In genomic region chr18:59898093-59898492, GRCh38 we compare ENCODE assay signal across 1 cellular context.
TF ChIP-seq lines count a peak whose summit lies in the region.

No MANE protein-coding gene starts in this region.

TF ChIP-seq in H1, 55 proteins besides CTCF, POLR2A, EP300 and RAD21 (continued from another document):
- TF ChIP-seq NANOG (IDR thresholded peaks at IDR 0.05; ENCODE audit: insufficient read depth, low read depth, low read length, poor library complexity, severe bottlenecking) (no peak), SAP30 (IDR thresholded peaks at IDR 0.05; ENCODE audit: insufficient read depth, insufficient replicate concordance, low read length) (no peak), FOSL1 (IDR thresholded peaks at IDR 0.05; ENCODE audit: insufficient read depth, low read depth, low read length) (no peak), PHF8 (conservative IDR thresholded peaks at IDR 0.05; ENCODE audit: low read depth, low read length) (no peak), HDAC2 (IDR thresholded peaks at IDR 0.05; ENCODE audit: borderline replicate concordance in 1 of 2, low read depth in 2 of 2, low read length in 2 of 2) (no peak), HDAC6 (IDR thresholded peaks at IDR 0.05; ENCODE audit: low read depth, low read length) (no peak), CBX8 (IDR thresholded peaks at IDR 0.05; ENCODE audit: borderline replicate concordance, low read depth, low read length) (no peak), ZNF274 (IDR thresholded peaks at IDR 0.05; ENCODE audit: borderline replicate concordance, extremely low read depth, low read length) (no peak)
